Comparison of ENCODE assay signal across 16 cellular contexts in genomic region chr9:102049586-102050246, GRCh38.
DNase-seq lines count a peak whose midpoint lies in the region; ATAC-seq, FAIRE-seq and TF ChIP-seq lines count a peak whose summit lies in the region.
"Had no signal": no experiment of that assay in that cellular context is flagged by ENCODE, and none has a peak within 500 bp of the region (broad histone marks: within the 10 kb centered on the region; RNA-seq: fewer than 3 reads in every experiment).

No MANE protein-coding gene starts in this region.

- H3K36me3 ChIP-seq in keratinocyte (ENCODE audit: control insufficient read depth in 2 of 2, extremely low read depth in 1 of 2, insufficient read depth in 2 of 2, low read length in 2 of 2) = no peaks in the 10 kb centered on the region
- H3K36me3 ChIP-seq: stomach had no signal

- H3K9ac ChIP-seq in keratinocyte (ENCODE audit: control insufficient read depth, extremely low read depth, insufficient read depth, low read length) = no peak overlapping the region
- H3K9ac ChIP-seq: parathyroid adenoma had no signal

- FAIRE-seq in H54 (lab: Jason Lieb, UNC) = peak; percentile 97
- FAIRE-seq in keratinocyte (lab: Jason Lieb, UNC) = no peak

- H3K27ac ChIP-seq in keratinocyte (ENCODE audit: control insufficient read depth, insufficient read depth, low read length) = no peak overlapping the region
- H3K27ac ChIP-seq: 22Rv1, parathyroid adenoma, stomach had no signal

- H3K9me3 ChIP-seq in keratinocyte (ENCODE audit: control insufficient read depth, low read depth, low read length) = no peaks in the 10 kb centered on the region
- H3K9me3 ChIP-seq: stomach had no signal

- H2AFZ ChIP-seq in keratinocyte (ENCODE audit: control insufficient read depth, low read length) = peak overlapping the region; percentile 88
- H2AFZ ChIP-seq: parathyroid adenoma had no signal

- no peaks in the 10 kb centered on the region for H3K9me1 ChIP-seq in keratinocyte (ENCODE audit: control insufficient read depth, extremely low read depth, insufficient read depth, low read length)

- no peak for ATAC-seq in HG02970 (IDR thresholded peaks at IDR 0.05; ENCODE audit: low FRiP score, unreplicated experiment)
- ATAC-seq: HCT116 had no signal

- TF ChIP-seq POLR2A in H54 (IDR thresholded peaks at IDR 0.05; ENCODE audit: low read depth, low read length) = no peak

- H3K27me3 ChIP-seq in keratinocyte (ENCODE audit: control insufficient read depth, extremely low read depth, insufficient read depth, low read length) = no peaks in the 10 kb centered on the region
- H3K27me3 ChIP-seq: stomach had no signal

- dilution Hi-C loops in keratinocyte (cut with MboI; ENCODE audit: extremely low pct_ligation_motif_present, low sequenced_read_pairs) = no loop called here

- DNase-seq in DMS153 (lab: John Stamatoyannopoulos, UW) = peak; percentile 21
- DNase-seq in DMS153 treated with DMSO at 0.1 percent for 48 hours (lab: John Stamatoyannopoulos, UW; ENCODE audit: unreplicated experiment) = no peak
- DNase-seq in H54 (ENCODE audit: insufficient read length, low spot score) = no peak
- peak; percentile 9 for DNase-seq in SK-MEL-5 (ENCODE audit: low read depth, low spot score)
- no peak for DNase-seq in keratinocyte (ENCODE audit: low read depth, low spot score)
- no peak for DNase-seq in SIG-M5 (lab: John Stamatoyannopoulos, UW)
- DNase-seq in OCI-M2 (lab: John Stamatoyannopoulos, UW; ENCODE audit: unreplicated experiment) = no peak
- DNase-seq: DMS79, NCI-H2029, stomach, T-helper 1 cell had no signal

- peak overlapping the region; percentile 63 for H3K4me2 ChIP-seq in keratinocyte (ENCODE audit: control insufficient read depth, extremely low read depth, insufficient read depth, low read depth, low read length)
- H3K4me2 ChIP-seq: smooth muscle cell had no signal

- H3K4me1 ChIP-seq in keratinocyte (ENCODE audit: control insufficient read depth, extremely low read depth, insufficient read depth, low read length) = no peaks in the 10 kb centered on the region
- H3K4me1 ChIP-seq: parathyroid adenoma, stomach had no signal

- no peak for TF ChIP-seq CTCF in keratinocyte (optimal IDR thresholded peaks at IDR 0.05 in 1 of 3, IDR thresholded peaks at IDR 0.05 in 1 of 3, conservative IDR thresholded peaks at IDR 0.05 in 1 of 3; ENCODE audit: extremely low read depth in 1 of 3, insufficient read depth in 2 of 3, low read length in 3 of 3)

- in situ Hi-C loops in SK-MEL-5 (cut with HindIII; ENCODE audit: low pct_unique_long_range_greater_than_20kb, low sequenced_read_pairs) = no loop called here

- H3K4me3 ChIP-seq in keratinocyte (ENCODE audit: control insufficient read depth in 2 of 3, extremely low read depth in 1 of 3, insufficient read depth in 2 of 3, low read depth in 1 of 3, low read length in 3 of 3) = peak overlapping the region in 1 of 3 experiments; percentile 6
- H3K4me3 ChIP-seq: smooth muscle cell, stomach had no signal

- H4K20me1 ChIP-seq in keratinocyte (ENCODE audit: control insufficient read depth, extremely low read depth, insufficient read depth, low read length) = no peaks in the 10 kb centered on the region

- no peaks in the 10 kb centered on the region for H3K79me2 ChIP-seq in keratinocyte (ENCODE audit: control insufficient read depth, insufficient read depth, low read length)
- H3K79me2 ChIP-seq: parathyroid adenoma had no signal

Comparison
In these comparisons a context has a peak if more than half of its experiments do, and no peak if none do; other contexts are left out.
1. DNase-seq: peak in DMS153 (single experiment) and SK-MEL-5 (single experiment); none in DMS153 treated with DMSO at 0.1 percent for 48 hours (single experiment), H54 (single experiment), keratinocyte (single experiment), SIG-M5 (single experiment) and OCI-M2 (single experiment).